26 cellular contexts compared by ENCODE assay signal in the genomic region with DNA sequence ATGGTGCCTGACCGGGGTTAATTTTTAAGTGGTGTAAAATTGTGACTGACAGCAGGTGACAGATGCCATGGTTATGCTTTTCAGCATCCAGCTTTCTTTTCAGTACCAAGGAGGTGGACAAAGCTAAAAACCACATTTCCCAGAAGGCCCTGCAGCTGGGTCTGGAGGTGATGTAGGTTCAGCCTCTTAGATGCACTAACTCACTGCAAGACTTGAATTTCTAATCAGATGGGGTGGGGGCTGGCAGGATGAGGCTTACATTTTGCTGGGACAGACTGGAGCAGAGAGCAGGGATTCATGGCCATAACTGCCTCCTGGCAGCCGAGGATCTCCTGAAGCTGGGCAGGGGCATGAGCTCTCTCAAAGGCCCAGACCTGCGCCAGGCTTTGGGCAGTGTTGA. TPM values are rescaled to one million over a fixed set of nuclear protein-coding genes. Genes with fewer than 3 reads are reported as not detected.
DNase-seq lines count a peak whose midpoint lies in the region; ATAC-seq and TF ChIP-seq lines count a peak whose summit lies in the region.
"Had no signal": no experiment of that assay in that cellular context is flagged by ENCODE, and none has a peak within 500 bp of the region (broad histone marks: within the 10 kb centered on the region; RNA-seq: fewer than 3 reads in every experiment).

No MANE protein-coding gene starts in this region.

- H3K36me3 ChIP-seq in PC-3 (ENCODE audit: low read depth, low read length) (no peaks in the 10 kb centered on the region), Caco-2 (ENCODE audit: control insufficient read depth, insufficient read depth, low read length) (no peaks in the 10 kb centered on the region)
- H3K36me3 ChIP-seq: lower lobe of right lung, right atrium auricular region had no signal

- no peak overlapping the region for H3K9ac ChIP-seq in PC-3 (ENCODE audit: low read length)
- H3K9ac ChIP-seq: parathyroid adenoma had no signal

- BruUV-seq in PC-3 (replicated peaks; lab: Mats Ljungman, UMichigan) (no TSS peak), Caco-2 (replicated peaks; lab: Mats Ljungman, UMichigan) (no TSS peak)

- no peak for DNase-seq in activated CD8-positive, alpha-beta memory T cell treated with anti-CD3 and anti-CD28 coated beads, Interleukin-2, amount 10 ng/mL, durations not matched to agents 7 days and 5 days
- no peak for DNase-seq in activated CD8-positive, alpha-beta memory T cell treated with anti-CD3 and anti-CD28 coated beads for 24 hours
- DNase-seq in PC-3 = no peak
- DNase-seq in chondrocyte (ENCODE audit: low spot score) = peak; percentile 22
- peak; percentile 50 for DNase-seq in posterior vena cava (ENCODE audit: low spot score)
- DNase-seq in Caco-2 = no peak
- DNase-seq in kidney glomerular epithelial cell (lab: John Stamatoyannopoulos, UW) = no peak
- no peak for DNase-seq in middle frontal gyrus (ENCODE audit: extremely low spot score, low spot score)
- DNase-seq: activated CD8-positive, alpha-beta T cell treated with anti-CD3 and anti-CD28 coated beads for 36 hours; activated T-cell treated with anti-CD3 and anti-CD28 coated beads for 4 hours; anterior cingulate cortex; CD8-positive, alpha-beta memory T cell; effector CD8-positive, alpha-beta T cell; Kasumi-1; kidney; lower lobe of right lung; NCI-H526 treated with DMSO at 0.1 percent for 48 hours; stimulated activated CD4-positive, alpha-beta T cell treated with anti-CD3 and anti-CD28 coated beads, Interleukin-2, amount 100 ng/mL, for 48 hours; substantia nigra had no signal

- H3K4me3 Mint-ChIP-seq in activated CD8-positive, alpha-beta memory T cell treated with anti-CD3 and anti-CD28 coated beads, Interleukin-2, amount 10 ng/mL, durations not matched to agents 7 days and 5 days = no peak overlapping the region
- H3K4me3 Mint-ChIP-seq in chondrocyte (ENCODE audit: unreplicated experiment) (no peak overlapping the region), Caco-2 (ENCODE audit: unreplicated experiment) (no peak overlapping the region)
- H3K4me3 Mint-ChIP-seq: activated CD8-positive, alpha-beta T cell treated with anti-CD3 and anti-CD28 coated beads for 36 hours; activated naive CD8-positive, alpha-beta T cell; B cell; type B pancreatic cell had no signal

- POLR2A ChIA-PET in PC-3 (lab: Charles Lee; ENCODE audit: unreplicated experiment) = no interaction called here
- POLR2A ChIA-PET in Caco-2 (lab: Charles Lee) = no interaction called here

- no peak overlapping the region for H3K4me2 ChIP-seq in PC-3 (ENCODE audit: low read length)
- H3K4me2 ChIP-seq: A549 had no signal

- peak; percentile 12 for ATAC-seq in activated CD8-positive, alpha-beta memory T cell treated with anti-CD3 and anti-CD28 coated beads, Interleukin-2, amount 10 ng/mL, durations not matched to agents 7 days and 5 days
- ATAC-seq in PC-3 = 0 out of 2 replicates have a peak, but pooled peaks have one; percentile 22
- ATAC-seq: A549; activated CD8-positive, alpha-beta T cell treated with anti-CD3 and anti-CD28 coated beads for 36 hours; lower lobe of right lung had no signal

- H3K4me3 ChIP-seq in PC-3 (ENCODE audit: low read length) (no peak overlapping the region), Caco-2 (ENCODE audit: low read depth, low read length) (no peak overlapping the region)
- H3K4me3 ChIP-seq: A549, lower lobe of right lung, right atrium auricular region had no signal

- H3K27ac ChIP-seq in PC-3 (ENCODE audit: low read length) = no peak overlapping the region
- H3K27ac ChIP-seq: A549, lower lobe of right lung, parathyroid adenoma, right atrium auricular region, RWPE1 had no signal

- H3K9me2 ChIP-seq in PC-3 (replicated peaks; ENCODE audit: low read length) = no peaks in the 10 kb centered on the region

- TF ChIP-seq CTCF in PC-3 (conservative IDR thresholded peaks at IDR 0.05; ENCODE audit: low read depth, low read length) (no peak), chondrocyte (IDR thresholded peaks at IDR 0.05) (no peak), Caco-2 (IDR thresholded peaks at IDR 0.05; ENCODE audit: insufficient read depth in 1 of 2, low read depth in 1 of 2, low read length in 1 of 2, severe bottlenecking in 1 of 2, unreplicated experiment in 1 of 2) (no peak)

- H3K79me2 ChIP-seq in PC-3 (ENCODE audit: low read length) = no peaks in the 10 kb centered on the region
- H3K79me2 ChIP-seq: parathyroid adenoma had no signal

- H4K20me1 ChIP-seq in PC-3 (ENCODE audit: low read length) = no peaks in the 10 kb centered on the region

- H3K27me3 Mint-ChIP-seq in activated CD8-positive, alpha-beta memory T cell treated with anti-CD3 and anti-CD28 coated beads, Interleukin-2, amount 10 ng/mL, durations not matched to agents 7 days and 5 days = peaks cover 6% of the 10 kb centered on the region
- peaks cover 7% of the 10 kb centered on the region for H3K27me3 Mint-ChIP-seq in chondrocyte (ENCODE audit: low read depth)
- no peaks in the 10 kb centered on the region for H3K27me3 Mint-ChIP-seq in Caco-2 (ENCODE audit: insufficient read depth, unreplicated experiment)
- H3K27me3 Mint-ChIP-seq: activated CD8-positive, alpha-beta T cell treated with anti-CD3 and anti-CD28 coated beads for 36 hours; activated naive CD8-positive, alpha-beta T cell had no signal

- no peak overlapping the region for H3K27ac Mint-ChIP-seq in activated CD8-positive, alpha-beta memory T cell treated with anti-CD3 and anti-CD28 coated beads, Interleukin-2, amount 10 ng/mL, durations not matched to agents 7 days and 5 days
- H3K27ac Mint-ChIP-seq in chondrocyte (ENCODE audit: unreplicated experiment) (no peak overlapping the region), Caco-2 (ENCODE audit: unreplicated experiment) (no peak overlapping the region)
- H3K27ac Mint-ChIP-seq: activated CD8-positive, alpha-beta T cell treated with anti-CD3 and anti-CD28 coated beads for 36 hours; activated naive CD8-positive, alpha-beta T cell; B cell; CD8-positive, alpha-beta memory T cell; type B pancreatic cell had no signal

- intact Hi-C loops in PC-3 (cut with micrococcal nuclease) (no loop called here), posterior vena cava (cut with DNase I) (no loop called here), Caco-2 (cut with micrococcal nuclease; ENCODE audit: unreplicated experiment) (no loop called here)

- H3K27me3 ChIP-seq in PC-3 (ENCODE audit: low read length) = no peaks in the 10 kb centered on the region
- no peaks in the 10 kb centered on the region for H3K27me3 ChIP-seq in Caco-2 (replicated peaks; ENCODE audit: control insufficient read depth, insufficient read depth, low read length)

- no peaks in the 10 kb centered on the region for H3K4me1 ChIP-seq in PC-3 (ENCODE audit: insufficient read depth, low read length)
- no peaks in the 10 kb centered on the region for H3K4me1 ChIP-seq in Caco-2
- H3K4me1 ChIP-seq: A549, lower lobe of right lung, parathyroid adenoma, right atrium auricular region had no signal

- H3K9me3 Mint-ChIP-seq in activated CD8-positive, alpha-beta memory T cell treated with anti-CD3 and anti-CD28 coated beads, Interleukin-2, amount 10 ng/mL, durations not matched to agents 7 days and 5 days (ENCODE audit: low read depth) = no peaks in the 10 kb centered on the region
- H3K9me3 Mint-ChIP-seq in chondrocyte (ENCODE audit: low read depth) (no peaks in the 10 kb centered on the region), Caco-2 (ENCODE audit: unreplicated experiment) (no peaks in the 10 kb centered on the region)
- H3K9me3 Mint-ChIP-seq: activated CD8-positive, alpha-beta T cell treated with anti-CD3 and anti-CD28 coated beads for 36 hours; type B pancreatic cell had no signal

- H3K4me1 Mint-ChIP-seq in activated CD8-positive, alpha-beta memory T cell treated with anti-CD3 and anti-CD28 coated beads, Interleukin-2, amount 10 ng/mL, durations not matched to agents 7 days and 5 days = peaks cover 6% of the 10 kb centered on the region
- H3K4me1 Mint-ChIP-seq in chondrocyte (ENCODE audit: low read depth) (no peaks in the 10 kb centered on the region), Caco-2 (ENCODE audit: low read depth, unreplicated experiment) (peaks cover 7% of the 10 kb centered on the region)

- no peak overlapping the region for H2AFZ ChIP-seq in PC-3 (ENCODE audit: low read length)
- H2AFZ ChIP-seq: parathyroid adenoma had no signal

- no peaks in the 10 kb centered on the region for H3F3A ChIP-seq in PC-3 (ENCODE audit: low read length, unreplicated experiment)

- peaks cover 2% of the 10 kb centered on the region for H3K36me3 Mint-ChIP-seq in activated CD8-positive, alpha-beta memory T cell treated with anti-CD3 and anti-CD28 coated beads, Interleukin-2, amount 10 ng/mL, durations not matched to agents 7 days and 5 days
- H3K36me3 Mint-ChIP-seq in chondrocyte (ENCODE audit: low read depth) (no peaks in the 10 kb centered on the region), Caco-2 (ENCODE audit: insufficient read depth, unreplicated experiment) (no peaks in the 10 kb centered on the region)
- H3K36me3 Mint-ChIP-seq: type B pancreatic cell had no signal

- H3K9me3 ChIP-seq in PC-3 (ENCODE audit: low read length) (no peaks in the 10 kb centered on the region), Caco-2 (no peaks in the 10 kb centered on the region)
- H3K9me3 ChIP-seq: lower lobe of right lung, right atrium auricular region had no signal

- CTCF ChIA-PET in activated CD8-positive, alpha-beta memory T cell treated with anti-CD3 and anti-CD28 coated beads, Interleukin-2, amount 10 ng/mL, durations not matched to agents 7 days and 5 days (lab: Charles Lee) = interaction anchor here (1.1 to 2.2 kb wide), 2 partner anchors 9 to 13 kb away, joined by 3 to 14 read pairs; no protein-coding TSS in a partner anchor
- CTCF ChIA-PET in PC-3 (lab: Charles Lee) = interaction anchor here (0.9 kb wide), 1 partner anchor 90 kb away, joined by 4 read pairs; no protein-coding TSS in a partner anchor
- CTCF ChIA-PET in Caco-2 (lab: Charles Lee) = interaction anchor here (0.6 kb wide), 1 partner anchor 155 kb away, joined by 6 read pairs; no protein-coding TSS in a partner anchor

RNA-seq across cellular contexts. Expression of gene PDIA4, which starts 52.4 kb away (rescaled TPM):
- 10 to 100 TPM; 82.3 to 99.4 TPM for total RNA-seq in activated CD8-positive, alpha-beta memory T cell treated with anti-CD3 and anti-CD28 coated beads, Interleukin-2, amount 10 ng/mL, durations not matched to agents 7 days and 5 days
- 249 and 253 TPM in 2 replicates for total RNA-seq in PC-3 (2014; rRNA removed)
- 135 to 411 TPM (median 140 TPM) in 3 replicates for total RNA-seq in chondrocyte
- 100 to 1,000 TPM in 1 of 2 donors, 10 to 100 TPM in 1; 64.8 to 117 TPM for total RNA-seq in posterior vena cava
- total RNA-seq in Caco-2 (2022) = 192 and 197 TPM in 2 replicates

Comparison
In these comparisons a context has a peak if more than half of its experiments do, and no peak if none do; other contexts are left out.
1. DNase-seq: peak in chondrocyte (single experiment) and posterior vena cava (single experiment); none in activated CD8-positive, alpha-beta memory T cell treated with anti-CD3 and anti-CD28 coated beads, Interleukin-2, amount 10 ng/mL, durations not matched to agents 7 days and 5 days (single experiment), activated CD8-positive, alpha-beta memory T cell treated with anti-CD3 and anti-CD28 coated beads for 24 hours (single experiment), PC-3 (single experiment), Caco-2 (0 of 2), kidney glomerular epithelial cell (single experiment) and middle frontal gyrus (single experiment).